In genomic region chr2:209331291-209331844, GRCh38 we compare ENCODE assay signal across 9 cellular contexts.
DNase-seq lines count a peak whose midpoint lies in the region; ATAC-seq and TF ChIP-seq lines count a peak whose summit lies in the region.
"Had no signal": no experiment of that assay in that cellular context is flagged by ENCODE, and none has a peak within 500 bp of the region (broad histone marks: within the 10 kb centered on the region; RNA-seq: fewer than 3 reads in every experiment).

No MANE protein-coding gene starts in this region.

- ATAC-seq in HG02981 (IDR thresholded peaks at IDR 0.05; ENCODE audit: unreplicated experiment): peak; percentile 50
- peak; percentile 73 for ATAC-seq in Panc1
- no peak for ATAC-seq in activated naive CD8-positive, alpha-beta T cell treated with anti-CD3 and anti-CD28 coated beads, Interleukin-2, amount 50 U/mL, for 24 hours
- no peak for ATAC-seq in HG02840 (IDR thresholded peaks at IDR 0.05; ENCODE audit: low FRiP score, unreplicated experiment)

- POLR2A ChIA-PET in BJ (lab: Charles Lee): no interaction called here
- POLR2A ChIA-PET in Panc1 (lab: Charles Lee): no interaction called here

- no peak overlapping the region for H3K4me3 Mint-ChIP-seq in activated naive CD8-positive, alpha-beta T cell treated with anti-CD3 and anti-CD28 coated beads, Interleukin-2, amount 50 U/mL, for 24 hours
- H3K4me3 Mint-ChIP-seq: stimulated activated naive B cell treated with anti-CD40 and anti-IgM and Interleukin-4, amounts not matched to agents 10 μg/mL and 1 μg/mL and 100 μg/mL, for 72 hours had no signal

- in situ Hi-C loops in Panc1 (cut with HindIII; ENCODE audit: low pct_unique_long_range_greater_than_20kb, low sequenced_read_pairs): loop anchor here (5.0 kb wide), 1 partner anchor 934 kb away; no protein-coding TSS in a partner anchor

- CTCF ChIA-PET in BJ (lab: Yijun Ruan, JAX) (interaction anchor here (0.6 to 2.9 kb wide), 4 partner anchors 209 to 936 kb away, joined by 3 to 13 read pairs (median 6); no protein-coding TSS in a partner anchor), Panc1 (lab: Charles Lee) (interaction anchor here (0.6 kb wide), 1 partner anchor 88 kb away, joined by 3 read pairs; no protein-coding TSS in a partner anchor)

- H3K4me1 Mint-ChIP-seq in activated naive CD8-positive, alpha-beta T cell treated with anti-CD3 and anti-CD28 coated beads, Interleukin-2, amount 50 U/mL, for 24 hours: no peaks in the 10 kb centered on the region
- H3K4me1 Mint-ChIP-seq: stimulated activated naive B cell treated with anti-CD40 and anti-IgM and Interleukin-4, amounts not matched to agents 10 μg/mL and 1 μg/mL and 100 μg/mL, for 72 hours had no signal

- H3K4me3 ChIP-seq in BJ (ENCODE audit: low read depth, low read length) (no peak overlapping the region), Panc1 (ENCODE audit: low read depth in 2 of 2, low read length in 2 of 2) (no peak overlapping the region), sigmoid colon (no peak overlapping the region)

- 17 to 43% methylated on average over 1 of the region's 1 CpG for WGBS in sigmoid colon, 2 donors

- no peaks in the 10 kb centered on the region for H3K27me3 ChIP-seq in BJ (ENCODE audit: control insufficient read depth, insufficient read depth, low read length)
- H3K27me3 ChIP-seq in Panc1 (ENCODE audit: control insufficient read depth, insufficient read depth, low read length): no peaks in the 10 kb centered on the region
- H3K27me3 ChIP-seq in sigmoid colon: no peaks in the 10 kb centered on the region

- H3K36me3 Mint-ChIP-seq in activated naive CD8-positive, alpha-beta T cell treated with anti-CD3 and anti-CD28 coated beads, Interleukin-2, amount 50 U/mL, for 24 hours (ENCODE audit: low read depth): no peaks in the 10 kb centered on the region
- H3K36me3 Mint-ChIP-seq: stimulated activated naive B cell treated with anti-CD40 and anti-IgM and Interleukin-4, amounts not matched to agents 10 μg/mL and 1 μg/mL and 100 μg/mL, for 72 hours had no signal

- peak; percentile 44; the same call in 1 of the 2 replicates for TF ChIP-seq CTCF in BJ (IDR thresholded peaks at IDR 0.05; ENCODE audit: insufficient read depth, low read depth, low read length)
- TF ChIP-seq CTCF in Panc1 (IDR thresholded peaks at IDR 0.05): peak; percentile 58; the same call in 1 of the 2 replicates
- TF ChIP-seq CTCF in sigmoid colon (IDR thresholded peaks at IDR 0.05): no peak

- DNase-seq in BJ (ENCODE audit: low read depth): no peak
- DNase-seq in Panc1 (ENCODE audit: low read depth, low spot score): peak; percentile 32
- DNase-seq in globus pallidus (ENCODE audit: low spot score): peak; percentile 2
- no peak for DNase-seq in activated naive CD8-positive, alpha-beta T cell treated with anti-CD3 and anti-CD28 coated beads, Interleukin-2, amount 50 U/mL, for 24 hours
- DNase-seq in activated CD4-positive, alpha-beta T cell treated with anti-CD3 and anti-CD28 coated beads, Interleukin-2, amount 50 U/mL, for 48 hours: no peak
- DNase-seq in sigmoid colon: no peak
- DNase-seq: stimulated activated naive B cell treated with anti-CD40 and anti-IgM and Interleukin-4, amounts not matched to agents 10 μg/mL and 1 μg/mL and 100 μg/mL, for 72 hours had no signal

- TF ChIP-seq EP300 in sigmoid colon (IDR thresholded peaks at IDR 0.05): no peak

- BruUV-seq in Panc1 (replicated peaks; lab: Mats Ljungman, UMichigan): no TSS peak

- no peak for TF ChIP-seq POLR2A in sigmoid colon (IDR thresholded peaks at IDR 0.05)

- H3K27ac Mint-ChIP-seq in activated naive CD8-positive, alpha-beta T cell treated with anti-CD3 and anti-CD28 coated beads, Interleukin-2, amount 50 U/mL, for 24 hours: no peak overlapping the region
- H3K27ac Mint-ChIP-seq: stimulated activated naive B cell treated with anti-CD40 and anti-IgM and Interleukin-4, amounts not matched to agents 10 μg/mL and 1 μg/mL and 100 μg/mL, for 72 hours had no signal

- H3K9me3 ChIP-seq in Panc1 (ENCODE audit: control insufficient read depth, insufficient read depth, low read depth, low read length) (no peaks in the 10 kb centered on the region), sigmoid colon (no peaks in the 10 kb centered on the region)

- H3K4me1 ChIP-seq in Panc1 (ENCODE audit: control insufficient read depth, insufficient read depth, low read length): 0 out of 2 replicates have a peak, but pooled peaks cover 6% of the 10 kb centered on the region
- peaks cover 0 to 5% (median 2%) of the 10 kb centered on the region in 4 donors for H3K4me1 ChIP-seq in sigmoid colon

- H3K27ac ChIP-seq in Panc1 (ENCODE audit: low read length) (no peak overlapping the region), sigmoid colon (no peak overlapping the region)

- no peaks in the 10 kb centered on the region for H3K27me3 Mint-ChIP-seq in activated naive CD8-positive, alpha-beta T cell treated with anti-CD3 and anti-CD28 coated beads, Interleukin-2, amount 50 U/mL, for 24 hours
- H3K27me3 Mint-ChIP-seq: stimulated activated naive B cell treated with anti-CD40 and anti-IgM and Interleukin-4, amounts not matched to agents 10 μg/mL and 1 μg/mL and 100 μg/mL, for 72 hours had no signal

- H3K9me3 Mint-ChIP-seq in activated naive CD8-positive, alpha-beta T cell treated with anti-CD3 and anti-CD28 coated beads, Interleukin-2, amount 50 U/mL, for 24 hours: no peaks in the 10 kb centered on the region
- H3K9me3 Mint-ChIP-seq: stimulated activated naive B cell treated with anti-CD40 and anti-IgM and Interleukin-4, amounts not matched to agents 10 μg/mL and 1 μg/mL and 100 μg/mL, for 72 hours had no signal

- intact Hi-C loops in Panc1 (cut with micrococcal nuclease; ENCODE audit: unreplicated experiment) (loop anchor here (2.0 to 10.0 kb wide), 4 partner anchors 226 to 925 kb away; partner anchors contain the start of gene PTH2R), sigmoid colon (cut with DNase I) (loop anchor here (10.0 kb wide), 2 partner anchors 243 to 863 kb away; no protein-coding TSS in a partner anchor)

- H3K36me3 ChIP-seq in BJ (ENCODE audit: control insufficient read depth, insufficient read depth, low read length): no peaks in the 10 kb centered on the region
- H3K36me3 ChIP-seq in Panc1 (ENCODE audit: control insufficient read depth, insufficient read depth, low read length): no peaks in the 10 kb centered on the region
- H3K36me3 ChIP-seq in sigmoid colon: no peaks in the 10 kb centered on the region

Comparison
In these comparisons a context has a peak if more than half of its experiments do, and no peak if none do; other contexts are left out.
1. DNase-seq: peak in Panc1 (single experiment) and globus pallidus (single experiment); none in BJ (single experiment), activated naive CD8-positive, alpha-beta T cell treated with anti-CD3 and anti-CD28 coated beads, Interleukin-2, amount 50 U/mL, for 24 hours (single experiment), activated CD4-positive, alpha-beta T cell treated with anti-CD3 and anti-CD28 coated beads, Interleukin-2, amount 50 U/mL, for 48 hours (0 of 2) and sigmoid colon (single experiment).
2. CTCF ChIP-seq: peak in BJ (single experiment) and Panc1 (single experiment); none in sigmoid colon (0 of 4).
3. ATAC-seq: peak in HG02981 (single experiment) and Panc1 (single experiment); none in activated naive CD8-positive, alpha-beta T cell treated with anti-CD3 and anti-CD28 coated beads, Interleukin-2, amount 50 U/mL, for 24 hours (single experiment) and HG02840 (single experiment).